ENCODE assay signal across 8 cellular contexts in the genomic region with DNA sequence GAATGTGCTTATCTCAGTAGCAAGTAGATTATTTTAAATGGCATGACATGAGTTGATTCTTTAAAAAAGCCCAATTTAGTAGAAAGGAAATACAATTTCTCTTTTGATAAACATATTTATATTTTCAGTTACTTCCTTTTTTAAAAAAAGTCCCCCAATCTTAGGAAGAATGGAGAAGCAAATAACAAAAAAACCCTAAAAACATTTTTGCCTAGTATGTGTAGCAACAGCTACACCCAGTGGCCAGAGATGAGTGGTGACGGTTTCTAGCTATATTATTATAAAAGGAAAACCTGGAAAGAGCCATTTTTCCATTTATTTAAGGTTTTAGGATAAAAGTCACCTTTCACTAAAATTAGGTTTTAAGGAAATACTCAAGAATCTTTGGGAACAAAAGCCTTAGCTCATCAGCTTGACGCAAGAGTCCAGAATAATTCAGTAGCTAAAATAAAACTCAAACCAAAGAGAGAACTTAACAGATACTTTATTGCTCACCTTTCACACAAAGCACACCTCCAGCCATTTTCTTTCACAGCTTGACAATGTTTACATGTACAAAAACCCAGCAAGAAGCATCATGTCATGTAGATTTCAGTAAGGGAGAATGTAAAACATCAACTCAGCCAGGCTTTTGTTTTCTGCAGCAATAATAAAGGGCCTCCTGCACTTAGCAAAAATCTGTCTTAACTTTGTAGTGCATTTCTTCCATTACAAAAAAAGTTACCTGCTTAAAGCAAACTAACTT. TPM values are rescaled to one million over a fixed set of nuclear protein-coding genes. Genes with fewer than 3 reads are reported as not detected.
A peak's percentile ranks its signal among the peaks of the same experiment; 100 is the strongest.
DNase-seq lines count a peak whose midpoint lies in the region; ATAC-seq, FAIRE-seq and TF ChIP-seq lines count a peak whose summit lies in the region.

No MANE protein-coding gene starts in this region.

- H3K4me1 ChIP-seq in CD4-positive, alpha-beta memory T cell (ENCODE audit: insufficient read depth, low read length): peaks cover 5% of the 10 kb centered on the region
- peaks cover 2% of the 10 kb centered on the region for H3K4me1 ChIP-seq in ovary (ENCODE audit: insufficient read depth)

- DNase-seq in CD4-positive, alpha-beta memory T cell: peak; percentile 25 to 39 (median 36)
- DNase-seq in HTR-8/SVneo (ENCODE audit: insufficient read length, low spot score) (peak; percentile 17), T-helper 17 cell (peak in 1 of 3 donors; percentile 9), fibroblast of mammary gland (ENCODE audit: low read depth) (peak; percentile 58), ovary (peak in 1 of 5 donors; percentile 23), HuH-7 (ENCODE audit: low spot score) (no peak)

- CTCF ChIA-PET in CD4-positive, alpha-beta memory T cell (lab: Charles Lee; ENCODE audit: partially characterized antibody): interaction anchor here (0.6 to 3.6 kb wide), 28 partner anchors 8 to 1036 kb away, joined by 3 to 36 read pairs (median 4); a partner anchor contains a TSS

- intact Hi-C loops in CD4-positive, alpha-beta memory T cell (cut with micrococcal nuclease): loop anchor here (1.0 to 5.0 kb wide), 7 partner anchors 16 to 1031 kb away; a partner anchor contains a TSS
- intact Hi-C loops in ovary (cut with DNase I): loop anchor here in 1 of 4 donors (5.0 to 10.0 kb wide), 3 partner anchors 106 to 549 kb away; a partner anchor contains a TSS

- POLR2A ChIA-PET in CD4-positive, alpha-beta memory T cell (lab: Charles Lee; ENCODE audit: partially characterized antibody): interaction anchor here (0.8 to 2.5 kb wide), 3 partner anchors 16 to 636 kb away, joined by 3 to 25 read pairs (median 21); a partner anchor contains a TSS

- no peak overlapping the region for H3K27ac ChIP-seq in CD4-positive, alpha-beta memory T cell (ENCODE audit: low read depth, low read length)
- H3K27ac ChIP-seq in ovary: no peak overlapping the region

- H3K36me3 Mint-ChIP-seq in CD4-positive, alpha-beta memory T cell: peaks cover 22 to 44% of the 10 kb centered on the region in 2 donors
- H3K36me3 Mint-ChIP-seq in T-helper 17 cell (ENCODE audit: low read depth): peaks cover 11% of the 10 kb centered on the region

- no peak overlapping the region for H3K4me3 ChIP-seq in CD4-positive, alpha-beta memory T cell (ENCODE audit: low read length in 2 of 2)
- no peak overlapping the region for H3K4me3 ChIP-seq in fibroblast of mammary gland (ENCODE audit: control insufficient read depth, low read depth, low read length)
- H3K4me3 ChIP-seq in ovary: no peak overlapping the region

- H3K27me3 ChIP-seq in CD4-positive, alpha-beta memory T cell (ENCODE audit: insufficient read depth, low read length): no peaks in the 10 kb centered on the region
- no peaks in the 10 kb centered on the region for H3K27me3 ChIP-seq in ovary

- peaks cover 0 to 6% (median 2%) of the 10 kb centered on the region in 4 donors for H3K4me1 Mint-ChIP-seq in CD4-positive, alpha-beta memory T cell
- peaks cover 14% of the 10 kb centered on the region for H3K4me1 Mint-ChIP-seq in T-helper 17 cell

- FAIRE-seq in HTR-8/SVneo (lab: Jason Lieb, UNC): no peak

- no peak for TF ChIP-seq EP300 in ovary (IDR thresholded peaks at IDR 0.05)

- H3K27me3 Mint-ChIP-seq in CD4-positive, alpha-beta memory T cell: no peaks in the 10 kb centered on the region
- H3K27me3 Mint-ChIP-seq in T-helper 17 cell: no peaks in the 10 kb centered on the region

- WGBS in ovary, 3 donors: 11 to 20% (median 13%) methylated on average over 2 of the region's 2 CpGs

- no peaks in the 10 kb centered on the region for H3K9me3 ChIP-seq in CD4-positive, alpha-beta memory T cell (ENCODE audit: control insufficient read depth in 1 of 2, low read length in 2 of 2)
- H3K9me3 ChIP-seq in T-helper 17 cell (ENCODE audit: control insufficient read depth, low read length, poor library complexity, severe bottlenecking): no peaks in the 10 kb centered on the region
- H3K9me3 ChIP-seq in ovary: no peaks in the 10 kb centered on the region

- ATAC-seq in GM18499 (IDR thresholded peaks at IDR 0.05; ENCODE audit: insufficient read depth, unreplicated experiment): peak; percentile 57
- ATAC-seq in T-helper 17 cell: peak; percentile 65
- no peak for ATAC-seq in HG03135 (IDR thresholded peaks at IDR 0.05; ENCODE audit: unreplicated experiment)

- H3K9me3 Mint-ChIP-seq in CD4-positive, alpha-beta memory T cell: peaks cover 0 to 2% (median 0%) of the 10 kb centered on the region in 8 donors

- TF ChIP-seq CTCF in fibroblast of mammary gland (conservative IDR thresholded peaks at IDR 0.05; ENCODE audit: control insufficient read depth, insufficient read depth, low read depth, low read length) (peak; percentile 91), ovary (IDR thresholded peaks at IDR 0.05) (peak; percentile 68 to 74 (median 68))

- H3K4me3 Mint-ChIP-seq in CD4-positive, alpha-beta memory T cell: no peak overlapping the region
- H3K4me3 Mint-ChIP-seq in T-helper 17 cell: no peak overlapping the region

- TF ChIP-seq POLR2A in ovary (IDR thresholded peaks at IDR 0.05): no peak

- H3K27ac Mint-ChIP-seq in CD4-positive, alpha-beta memory T cell: peak overlapping the region in 1 of 7 donors; percentile 43
- H3K27ac Mint-ChIP-seq in T-helper 17 cell: no peak overlapping the region

- peaks cover 23% of the 10 kb centered on the region for H3K36me3 ChIP-seq in CD4-positive, alpha-beta memory T cell (ENCODE audit: insufficient read depth, low read length)
- no peaks in the 10 kb centered on the region for H3K36me3 ChIP-seq in ovary

RNA-seq across cellular contexts. Expression of a gene that starts 15.7 kb away (rescaled TPM):
- 10 to 100 TPM; 32.7 to 38.2 TPM for total RNA-seq in CD4-positive, alpha-beta memory T cell
- 10 to 100 TPM in 1 of 2 donors, 1 to 10 TPM in 1; 6.6 to 22.9 TPM for polyA plus RNA-seq in CD4-positive, alpha-beta memory T cell
- 10 to 100 TPM; 22.2 to 24.2 TPM for total RNA-seq in T-helper 17 cell
- 10 to 100 TPM; 10.1 to 58.8 (median 47.7) TPM for total RNA-seq in ovary
- 100 to 1,000 TPM in 1 of 2 donors, 10 to 100 TPM in 1; 36.8 to 107 TPM for polyA plus RNA-seq in ovary
